Comparison of ENCODE assay signal across 2 cellular contexts in the genomic region with DNA sequence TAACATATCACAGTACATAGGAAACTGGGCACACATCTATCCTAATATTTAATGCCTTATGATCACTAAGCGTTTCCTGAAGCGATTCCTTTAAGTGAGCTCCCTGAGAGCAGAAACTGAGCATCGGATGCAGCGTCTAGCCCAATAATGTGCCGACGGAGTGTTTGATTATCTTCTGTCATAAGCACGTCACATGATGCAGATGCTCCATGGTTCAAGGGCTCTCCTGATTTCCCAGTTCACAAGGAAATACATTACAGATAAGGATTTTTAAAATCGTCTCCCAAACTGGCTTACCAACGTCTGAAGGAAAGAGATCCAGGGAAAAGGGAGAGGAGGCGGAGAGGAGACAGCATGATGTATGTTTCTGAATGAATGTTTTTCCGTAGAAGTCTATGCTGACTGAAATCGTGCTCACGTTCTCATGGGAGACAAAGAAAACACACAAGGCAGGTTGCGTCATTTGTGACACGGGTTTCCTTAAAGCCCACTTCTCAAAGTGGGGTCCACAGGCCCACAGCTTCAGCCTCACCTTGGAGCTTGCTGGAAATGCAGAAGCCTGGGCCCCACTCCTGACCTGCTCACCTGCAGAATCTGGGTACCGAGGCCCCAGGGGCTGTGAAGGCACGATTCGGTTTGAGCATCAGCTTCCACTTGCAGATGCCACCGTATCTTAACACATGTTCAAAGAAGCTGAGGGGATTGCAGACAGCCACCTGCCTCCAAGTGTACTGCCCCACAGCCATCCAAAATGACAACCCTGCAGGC.
TF ChIP-seq lines count a peak whose summit lies in the region.

No MANE protein-coding gene starts in this region.

TF ChIP-seq in H1, 55 proteins besides CTCF, POLR2A, EP300 and RAD21 (continued from another document):
- TF ChIP-seq SP1 (IDR thresholded peaks at IDR 0.05; ENCODE audit: low read depth, low read length) (no peak), RBBP5 (IDR thresholded peaks at IDR 0.05; ENCODE audit: borderline replicate concordance, low read depth, low read length) (no peak), CBX5 (IDR thresholded peaks at IDR 0.05; ENCODE audit: low read depth, low read length) (no peak), TAF7 (optimal IDR thresholded peaks at IDR 0.05; ENCODE audit: borderline replicate concordance, low read depth, low read length) (no peak), SP4 (IDR thresholded peaks at IDR 0.05; ENCODE audit: low read length) (no peak)
- TF ChIP-seq, protein P1, sequence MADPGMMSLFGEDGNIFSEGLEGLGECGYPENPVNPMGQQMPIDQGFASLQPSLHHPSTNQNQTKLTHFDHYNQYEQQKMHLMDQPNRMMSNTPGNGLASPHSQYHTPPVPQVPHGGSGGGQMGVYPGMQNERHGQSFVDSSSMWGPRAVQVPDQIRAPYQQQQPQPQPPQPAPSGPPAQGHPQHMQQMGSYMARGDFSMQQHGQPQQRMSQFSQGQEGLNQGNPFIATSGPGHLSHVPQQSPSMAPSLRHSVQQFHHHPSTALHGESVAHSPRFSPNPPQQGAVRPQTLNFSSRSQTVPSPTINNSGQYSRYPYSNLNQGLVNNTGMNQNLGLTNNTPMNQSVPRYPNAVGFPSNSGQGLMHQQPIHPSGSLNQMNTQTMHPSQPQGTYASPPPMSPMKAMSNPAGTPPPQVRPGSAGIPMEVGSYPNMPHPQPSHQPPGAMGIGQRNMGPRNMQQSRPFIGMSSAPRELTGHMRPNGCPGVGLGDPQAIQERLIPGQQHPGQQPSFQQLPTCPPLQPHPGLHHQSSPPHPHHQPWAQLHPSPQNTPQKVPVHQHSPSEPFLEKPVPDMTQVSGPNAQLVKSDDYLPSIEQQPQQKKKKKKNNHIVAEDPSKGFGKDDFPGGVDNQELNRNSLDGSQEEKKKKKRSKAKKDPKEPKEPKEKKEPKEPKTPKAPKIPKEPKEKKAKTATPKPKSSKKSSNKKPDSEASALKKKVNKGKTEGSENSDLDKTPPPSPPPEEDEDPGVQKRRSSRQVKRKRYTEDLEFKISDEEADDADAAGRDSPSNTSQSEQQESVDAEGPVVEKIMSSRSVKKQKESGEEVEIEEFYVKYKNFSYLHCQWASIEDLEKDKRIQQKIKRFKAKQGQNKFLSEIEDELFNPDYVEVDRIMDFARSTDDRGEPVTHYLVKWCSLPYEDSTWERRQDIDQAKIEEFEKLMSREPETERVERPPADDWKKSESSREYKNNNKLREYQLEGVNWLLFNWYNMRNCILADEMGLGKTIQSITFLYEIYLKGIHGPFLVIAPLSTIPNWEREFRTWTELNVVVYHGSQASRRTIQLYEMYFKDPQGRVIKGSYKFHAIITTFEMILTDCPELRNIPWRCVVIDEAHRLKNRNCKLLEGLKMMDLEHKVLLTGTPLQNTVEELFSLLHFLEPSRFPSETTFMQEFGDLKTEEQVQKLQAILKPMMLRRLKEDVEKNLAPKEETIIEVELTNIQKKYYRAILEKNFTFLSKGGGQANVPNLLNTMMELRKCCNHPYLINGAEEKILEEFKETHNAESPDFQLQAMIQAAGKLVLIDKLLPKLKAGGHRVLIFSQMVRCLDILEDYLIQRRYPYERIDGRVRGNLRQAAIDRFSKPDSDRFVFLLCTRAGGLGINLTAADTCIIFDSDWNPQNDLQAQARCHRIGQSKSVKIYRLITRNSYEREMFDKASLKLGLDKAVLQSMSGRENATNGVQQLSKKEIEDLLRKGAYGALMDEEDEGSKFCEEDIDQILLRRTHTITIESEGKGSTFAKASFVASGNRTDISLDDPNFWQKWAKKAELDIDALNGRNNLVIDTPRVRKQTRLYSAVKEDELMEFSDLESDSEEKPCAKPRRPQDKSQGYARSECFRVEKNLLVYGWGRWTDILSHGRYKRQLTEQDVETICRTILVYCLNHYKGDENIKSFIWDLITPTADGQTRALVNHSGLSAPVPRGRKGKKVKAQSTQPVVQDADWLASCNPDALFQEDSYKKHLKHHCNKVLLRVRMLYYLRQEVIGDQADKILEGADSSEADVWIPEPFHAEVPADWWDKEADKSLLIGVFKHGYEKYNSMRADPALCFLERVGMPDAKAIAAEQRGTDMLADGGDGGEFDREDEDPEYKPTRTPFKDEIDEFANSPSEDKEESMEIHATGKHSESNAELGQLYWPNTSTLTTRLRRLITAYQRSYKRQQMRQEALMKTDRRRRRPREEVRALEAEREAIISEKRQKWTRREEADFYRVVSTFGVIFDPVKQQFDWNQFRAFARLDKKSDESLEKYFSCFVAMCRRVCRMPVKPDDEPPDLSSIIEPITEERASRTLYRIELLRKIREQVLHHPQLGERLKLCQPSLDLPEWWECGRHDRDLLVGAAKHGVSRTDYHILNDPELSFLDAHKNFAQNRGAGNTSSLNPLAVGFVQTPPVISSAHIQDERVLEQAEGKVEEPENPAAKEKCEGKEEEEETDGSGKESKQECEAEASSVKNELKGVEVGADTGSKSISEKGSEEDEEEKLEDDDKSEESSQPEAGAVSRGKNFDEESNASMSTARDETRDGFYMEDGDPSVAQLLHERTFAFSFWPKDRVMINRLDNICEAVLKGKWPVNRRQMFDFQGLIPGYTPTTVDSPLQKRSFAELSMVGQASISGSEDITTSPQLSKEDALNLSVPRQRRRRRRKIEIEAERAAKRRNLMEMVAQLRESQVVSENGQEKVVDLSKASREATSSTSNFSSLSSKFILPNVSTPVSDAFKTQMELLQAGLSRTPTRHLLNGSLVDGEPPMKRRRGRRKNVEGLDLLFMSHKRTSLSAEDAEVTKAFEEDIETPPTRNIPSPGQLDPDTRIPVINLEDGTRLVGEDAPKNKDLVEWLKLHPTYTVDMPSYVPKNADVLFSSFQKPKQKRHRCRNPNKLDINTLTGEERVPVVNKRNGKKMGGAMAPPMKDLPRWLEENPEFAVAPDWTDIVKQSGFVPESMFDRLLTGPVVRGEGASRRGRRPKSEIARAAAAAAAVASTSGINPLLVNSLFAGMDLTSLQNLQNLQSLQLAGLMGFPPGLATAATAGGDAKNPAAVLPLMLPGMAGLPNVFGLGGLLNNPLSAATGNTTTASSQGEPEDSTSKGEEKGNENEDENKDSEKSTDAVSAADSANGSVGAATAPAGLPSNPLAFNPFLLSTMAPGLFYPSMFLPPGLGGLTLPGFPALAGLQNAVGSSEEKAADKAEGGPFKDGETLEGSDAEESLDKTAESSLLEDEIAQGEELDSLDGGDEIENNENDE (IDR thresholded peaks at IDR 0.05; ENCODE audit: insufficient replicate concordance, low read length), result no peak

TF ChIP-seq in WTC11, 78 proteins besides CTCF, POLR2A, EP300 and RAD21:
- no peak for TF ChIP-seq AFF4 (CRISPR knock-in tag; IDR thresholded peaks at IDR 0.05; ENCODE audit: borderline replicate concordance)
- no peak for TF ChIP-seq GABPB1 (CRISPR knock-in tag; IDR thresholded peaks at IDR 0.05)
- TF ChIP-seq ESRRA (CRISPR knock-in tag; IDR thresholded peaks at IDR 0.05; ENCODE audit: borderline replicate concordance), result no peak
- no peak for TF ChIP-seq NFE2L1 (CRISPR knock-in tag; IDR thresholded peaks at IDR 0.05)
- TF ChIP-seq ZNF532 (CRISPR knock-in tag; IDR thresholded peaks at IDR 0.05; ENCODE audit: borderline replicate concordance), result no peak
- TF ChIP-seq USF1 (CRISPR knock-in tag; IDR thresholded peaks at IDR 0.05), result no peak
